23 cellular contexts compared by ENCODE assay signal in genomic region chr12:11446372-11446771, GRCh38. TPM values are rescaled to one million over a fixed set of nuclear protein-coding genes. Genes with fewer than 3 reads are reported as not detected.
"Had no signal": no experiment of that assay in that cellular context is flagged by ENCODE, and none has a peak within 500 bp of the region (broad histone marks: within the 10 kb centered on the region; RNA-seq: fewer than 3 reads in every experiment).

No MANE protein-coding gene starts in this region.

- H3K27me3 ChIP-seq: colonic mucosa, hepatocyte, neutrophil, sigmoid colon, upper lobe of right lung had no signal

- H2AFZ ChIP-seq: hepatocyte, parathyroid adenoma had no signal

- H3K4me3 ChIP-seq: colonic mucosa, hepatocyte, sigmoid colon, thoracic aorta, upper lobe of right lung had no signal

- H3K4me3 Mint-ChIP-seq: activated CD8-positive, alpha-beta T cell treated with anti-CD3 and anti-CD28 coated beads for 36 hours; activated T-cell treated with anti-CD3 and anti-CD28 coated beads, Interleukin-2, amount 50 U/mL, for 4 hours; naive thymus-derived CD8-positive, alpha-beta T cell had no signal

- H3K9me3 ChIP-seq: colonic mucosa, neutrophil, sigmoid colon, thoracic aorta, upper lobe of right lung had no signal

- H3K9me3 Mint-ChIP-seq: activated CD8-positive, alpha-beta T cell treated with anti-CD3 and anti-CD28 coated beads for 36 hours; activated T-cell treated with anti-CD3 and anti-CD28 coated beads, Interleukin-2, amount 50 U/mL, for 4 hours had no signal

- H3K27ac ChIP-seq: colonic mucosa, hepatocyte, neutrophil, parathyroid adenoma, sigmoid colon, thoracic aorta, upper lobe of right lung, WERI-Rb-1 had no signal

- H3K9ac ChIP-seq: parathyroid adenoma had no signal

- H3K36me3 ChIP-seq: colonic mucosa, neutrophil, sigmoid colon, thoracic aorta, upper lobe of right lung, WERI-Rb-1 had no signal

- H3K4me1 Mint-ChIP-seq: naive thymus-derived CD8-positive, alpha-beta T cell had no signal

- H3K4me2 ChIP-seq: hepatocyte had no signal

- ATAC-seq: activated CD8-positive, alpha-beta T cell treated with anti-CD3 and anti-CD28 coated beads for 36 hours; activated T-cell treated with anti-CD3 and anti-CD28 coated beads, Interleukin-2, amount 50 U/mL, for 4 hours; esophagus mucosa; left lobe of liver; naive thymus-derived CD8-positive, alpha-beta T cell; upper lobe of right lung had no signal

- H3K4me1 ChIP-seq: colonic mucosa, parathyroid adenoma, sigmoid colon, upper lobe of right lung had no signal

- H3K27ac Mint-ChIP-seq: activated CD8-positive, alpha-beta T cell treated with anti-CD3 and anti-CD28 coated beads for 36 hours; naive thymus-derived CD8-positive, alpha-beta T cell had no signal

- H3K27me3 Mint-ChIP-seq: activated CD8-positive, alpha-beta T cell treated with anti-CD3 and anti-CD28 coated beads for 36 hours had no signal

- DNase-seq: activated CD4-positive, alpha-beta T cell treated with anti-CD3 and anti-CD28 coated beads for 4 hours; activated CD8-positive, alpha-beta T cell treated with anti-CD3 and anti-CD28 coated beads for 36 hours; activated effector memory CD4-positive, alpha-beta T cell treated with Interleukin-2 at 50 U/mL for 16 hours; activated naive CD4-positive, alpha-beta T cell treated with anti-CD3 and anti-CD28 coated beads, Interleukin-2, amount 50 U/mL, for 16 hours; activated T-cell treated with anti-CD3 and anti-CD28 coated beads, Interleukin-2, amount 50 U/mL, for 4 hours; colonic mucosa; naive thymus-derived CD8-positive, alpha-beta T cell; sigmoid colon; stimulated activated CD4-positive, alpha-beta T cell treated with anti-CD3 and anti-CD28 coated beads, Interleukin-12 subunit alpha, Interleukin-12 subunit beta, amount 100 ng/mL, for 4 hours; stimulated activated CD4-positive, alpha-beta T cell treated with anti-CD3 and anti-CD28 coated beads, Interleukin-2, amount 100 ng/mL, for 24 hours; upper lobe of right lung; WERI-Rb-1 had no signal

RNA-seq across cellular contexts. Expression of gene PRB2, which starts 51.0 kb away (rescaled TPM):
- total RNA-seq: activated CD8-positive, alpha-beta T cell treated with anti-CD3 and anti-CD28 coated beads for 36 hours; activated T-cell treated with anti-CD3 and anti-CD28 coated beads, Interleukin-2, amount 50 U/mL, for 4 hours; cardiac septum; colonic mucosa; esophagus mucosa; left lobe of liver; lung microvascular endothelial cell; mononuclear cell; naive thymus-derived CD8-positive, alpha-beta T cell; sigmoid colon; thoracic aorta; upper lobe of right lung had no signal
- polyA plus RNA-seq: adipose tissue; keratinocyte; naive thymus-derived CD8-positive, alpha-beta T cell had no signal
